In genomic region chrX:71496476-71496875, GRCh38 we compare ENCODE assay signal across 24 cellular contexts.
"Had no signal": no experiment of that assay in that cellular context is flagged by ENCODE, and none has a peak within 500 bp of the region (broad histone marks: within the 10 kb centered on the region; RNA-seq: fewer than 3 reads in every experiment).

No MANE protein-coding gene starts in this region.

- H3K27ac ChIP-seq: coronary artery, epithelial cell of prostate, esophagus muscularis mucosa, gastrocnemius medialis, heart right ventricle, neutrophil, psoas muscle, right lobe of liver, testis, tibial nerve, upper lobe of right lung, vagina had no signal

- H3K27me3 Mint-ChIP-seq: stimulated activated naive B cell treated with anti-CD40 and anti-IgM and Interleukin-4, amounts not matched to agents 10 μg/mL and 1 μg/mL and 100 μg/mL, for 72 hours; stimulated activated naive CD8-positive, alpha-beta T cell treated with anti-CD3 and anti-CD28 coated beads, Interleukin-15, amount 100 ng/mL, for 72 hours had no signal

- ATAC-seq: gastrocnemius medialis; heart right ventricle; psoas muscle; right lobe of liver; stimulated activated naive B cell treated with anti-CD40 and anti-IgM and Interleukin-4, amounts not matched to agents 10 μg/mL and 1 μg/mL and 100 μg/mL, for 72 hours; stimulated activated naive CD8-positive, alpha-beta T cell treated with anti-CD3 and anti-CD28 coated beads, Interleukin-15, amount 100 ng/mL, for 72 hours; upper lobe of right lung had no signal

- DNase-seq: dorsolateral prefrontal cortex; effector CD8-positive, alpha-beta T cell; gastrocnemius medialis; heart right ventricle; hypothalamus; kidney glomerular epithelial cell; psoas muscle; retina; right lobe of liver; stimulated activated CD4-positive, alpha-beta T cell treated with anti-CD3 and anti-CD28 coated beads, Interleukin-4, amount 100 ng/mL, for 1 hour; stimulated activated CD8-positive, alpha-beta memory T cell treated with anti-CD3 and anti-CD28 coated beads, Interleukin-4, amount 100 ng/mL, for 48 hours; stimulated activated naive B cell treated with anti-CD40 and anti-IgM and Interleukin-4, amounts not matched to agents 10 μg/mL and 1 μg/mL and 100 μg/mL, for 72 hours; stimulated activated naive CD8-positive, alpha-beta T cell treated with anti-CD3 and anti-CD28 coated beads, Interleukin-15, amount 100 ng/mL, for 72 hours; testis; upper lobe of right lung had no signal

- H3K4me1 Mint-ChIP-seq: mesothelial cell of epicardium, nephron had no signal

- FAIRE-seq: islet of Langerhans had no signal

- H3K9me3 ChIP-seq: gastrocnemius medialis, neutrophil, right lobe of liver, testis, tibial nerve, upper lobe of right lung, vagina had no signal

- H3K9me3 Mint-ChIP-seq: stimulated activated naive B cell treated with anti-CD40 and anti-IgM and Interleukin-4, amounts not matched to agents 10 μg/mL and 1 μg/mL and 100 μg/mL, for 72 hours; stimulated activated naive CD8-positive, alpha-beta T cell treated with anti-CD3 and anti-CD28 coated beads, Interleukin-15, amount 100 ng/mL, for 72 hours had no signal

- H3K4me3 Mint-ChIP-seq: mesothelial cell of epicardium; nephron; stimulated activated naive B cell treated with anti-CD40 and anti-IgM and Interleukin-4, amounts not matched to agents 10 μg/mL and 1 μg/mL and 100 μg/mL, for 72 hours; stimulated activated naive CD8-positive, alpha-beta T cell treated with anti-CD3 and anti-CD28 coated beads, Interleukin-15, amount 100 ng/mL, for 72 hours had no signal

- H3K36me3 ChIP-seq: esophagus muscularis mucosa, gastrocnemius medialis, heart right ventricle, neutrophil, right lobe of liver, tibial nerve, upper lobe of right lung, vagina had no signal

- H3K4me3 ChIP-seq: coronary artery, esophagus muscularis mucosa, gastrocnemius medialis, heart right ventricle, psoas muscle, right lobe of liver, testis, tibial nerve, upper lobe of right lung, vagina had no signal

- H3K27me3 ChIP-seq: esophagus muscularis mucosa, gastrocnemius medialis, heart right ventricle, neutrophil, right lobe of liver, testis, tibial nerve, upper lobe of right lung, vagina had no signal

- H3K4me1 ChIP-seq: gastrocnemius medialis, heart right ventricle, psoas muscle, testis, tibial nerve, upper lobe of right lung, vagina had no signal

- H3K27ac Mint-ChIP-seq: mesothelial cell of epicardium; nephron; stimulated activated naive B cell treated with anti-CD40 and anti-IgM and Interleukin-4, amounts not matched to agents 10 μg/mL and 1 μg/mL and 100 μg/mL, for 72 hours had no signal
